ENCODE assay signal across 8 cellular contexts in genomic region chr20:53926428-53927028, GRCh38.
A peak's percentile ranks its signal among the peaks of the same experiment; 100 is the strongest.
DNase-seq lines count a peak whose midpoint lies in the region; ATAC-seq, FAIRE-seq and TF ChIP-seq lines count a peak whose summit lies in the region.

No MANE protein-coding gene starts in this region.

- H3K4me1 Mint-ChIP-seq in endothelial cell (ENCODE audit: unreplicated experiment): peaks cover 10% of the 10 kb centered on the region

- WGBS in small intestine, 3 donors: 29 to 38% (median 38%) methylated on average over 5 of the region's 5 CpGs

- H3K4me3 ChIP-seq in small intestine (ENCODE audit: low read depth in 1 of 2, low read length in 2 of 2): no peak overlapping the region

- H3K27me3 ChIP-seq in foreskin keratinocyte (no peaks in the 10 kb centered on the region), small intestine (ENCODE audit: control insufficient read depth in 2 of 2, insufficient read depth in 2 of 2, low read length in 2 of 2) (no peaks in the 10 kb centered on the region)

- H3K9me3 Mint-ChIP-seq in endothelial cell (ENCODE audit: unreplicated experiment): no peaks in the 10 kb centered on the region

- H3K9me3 ChIP-seq in small intestine (ENCODE audit: control insufficient read depth, low read depth): no peaks in the 10 kb centered on the region

- no peak overlapping the region for H3K27ac Mint-ChIP-seq in endothelial cell (ENCODE audit: unreplicated experiment)

- H3K4me1 ChIP-seq in foreskin keratinocyte: peaks cover 28% of the 10 kb centered on the region
- peaks cover 0 to 3% of the 10 kb centered on the region in 2 donors for H3K4me1 ChIP-seq in small intestine (ENCODE audit: control insufficient read depth in 2 of 2, insufficient read depth in 1 of 2, low read depth in 1 of 2, low read length in 1 of 2)

- TF ChIP-seq CTCF in foreskin keratinocyte (conservative IDR thresholded peaks at IDR 0.05) (no peak), endothelial cell (IDR thresholded peaks at IDR 0.05; ENCODE audit: unreplicated experiment) (no peak)

- no peak for FAIRE-seq in small intestine (lab: Jason Lieb, UNC)

- peak; percentile 60 for ATAC-seq in GM19455 (IDR thresholded peaks at IDR 0.05; ENCODE audit: unreplicated experiment)
- ATAC-seq in HG03457 (IDR thresholded peaks at IDR 0.05; ENCODE audit: unreplicated experiment): peak; percentile 43
- peak; percentile 98 for ATAC-seq in foreskin keratinocyte

- no peaks in the 10 kb centered on the region for H3K36me3 Mint-ChIP-seq in endothelial cell (ENCODE audit: low read depth, unreplicated experiment)

- DNase-seq in DMS53 treated with DMSO at 0.1 percent for 48 hours (lab: John Stamatoyannopoulos, UW; ENCODE audit: unreplicated experiment): peak; percentile 85
- DNase-seq in SW 1271 (lab: John Stamatoyannopoulos, UW): peak; percentile 74 to 94
- peak; percentile 98 to 100 for DNase-seq in foreskin keratinocyte
- DNase-seq in small intestine: peak; percentile 79
- no peak for DNase-seq in endothelial cell (ENCODE audit: low spot score)
- DNase-seq in activated effector memory CD4-positive, alpha-beta T cell treated with anti-CD3 and anti-CD28 coated beads, Interleukin-2, amount 50 U/mL, for 16 hours: no peak

- H3K4me3 Mint-ChIP-seq in endothelial cell (ENCODE audit: unreplicated experiment): no peak overlapping the region

- no peaks in the 10 kb centered on the region for H3K36me3 ChIP-seq in small intestine (ENCODE audit: control insufficient read depth in 2 of 2, insufficient read depth in 2 of 2, low read length in 2 of 2)

- peak overlapping the region; percentile 93 for H3K27ac ChIP-seq in foreskin keratinocyte
- peak overlapping the region; percentile 21 to 72 for H3K27ac ChIP-seq in small intestine (ENCODE audit: low read depth in 1 of 2, low read length in 1 of 2)

- H3K27me3 Mint-ChIP-seq in endothelial cell (ENCODE audit: unreplicated experiment): peaks cover 5% of the 10 kb centered on the region

Comparison
In these comparisons a context has a peak if more than half of its experiments do, and no peak if none do; other contexts are left out.
1. DNase-seq: peak in DMS53 treated with DMSO at 0.1 percent for 48 hours (single experiment), SW 1271 (2 of 2), foreskin keratinocyte (2 of 2) and small intestine (single experiment); none in endothelial cell (single experiment) and activated effector memory CD4-positive, alpha-beta T cell treated with anti-CD3 and anti-CD28 coated beads, Interleukin-2, amount 50 U/mL, for 16 hours (single experiment).
2. ATAC-seq: peak in every context shown above with its lines; median percentile 98 in foreskin keratinocyte; 60 in GM19455; 43 in HG03457.